16 cellular contexts compared by ENCODE assay signal in genomic region chr3:13483286-13483685, GRCh38.
"Had no signal": no experiment of that assay in that cellular context is flagged by ENCODE, and none has a peak within 500 bp of the region (broad histone marks: within the 10 kb centered on the region; RNA-seq: fewer than 3 reads in every experiment).

No MANE protein-coding gene starts in this region.

- H3K36me3 Mint-ChIP-seq: activated CD4-positive, alpha-beta memory T cell treated with anti-CD3 and anti-CD28 coated beads for 36 hours; natural killer cell treated with Interleukin-12 subunit alpha and Interleukin-12 subunit beta and Interleukin-15 and Interleukin-18, amount 100 ng/mL, for 72 hours had no signal

- H3K9me3 ChIP-seq: vagina had no signal

- H3K27ac Mint-ChIP-seq: activated CD4-positive, alpha-beta memory T cell treated with anti-CD3 and anti-CD28 coated beads for 36 hours; activated T-cell treated with anti-CD3 and anti-CD28 coated beads, Interleukin-2, amount 50 U/mL, for 72 hours; stimulated activated naive CD8-positive, alpha-beta T cell treated with anti-CD3 and anti-CD28 coated beads, Interleukin-15, amount 100 ng/mL, for 72 hours; T-helper 2 cell treated with Interferon-gamma antibody and Interleukin-4, amounts not matched to agents 5 μg/mL and 100 μg/mL, for 36 hours had no signal

- H3K4me3 ChIP-seq: coronary artery, vagina had no signal

- H3K4me3 Mint-ChIP-seq: activated CD4-positive, alpha-beta memory T cell treated with anti-CD3 and anti-CD28 coated beads for 36 hours; activated T-cell treated with anti-CD3 and anti-CD28 coated beads, Interleukin-2, amount 50 U/mL, for 72 hours; natural killer cell treated with Interleukin-12 subunit alpha and Interleukin-12 subunit beta and Interleukin-15 and Interleukin-18, amount 100 ng/mL, for 72 hours; stimulated activated naive CD8-positive, alpha-beta T cell treated with anti-CD3 and anti-CD28 coated beads, Interleukin-15, amount 100 ng/mL, for 72 hours; T-helper 2 cell treated with Interferon-gamma antibody and Interleukin-4, amounts not matched to agents 5 μg/mL and 100 μg/mL, for 36 hours had no signal

- H3K27me3 ChIP-seq: vagina had no signal

- ATAC-seq: activated T-cell treated with anti-CD3 and anti-CD28 coated beads, Interleukin-2, amount 50 U/mL, for 72 hours; left cardiac atrium; natural killer cell treated with Interleukin-12 subunit alpha and Interleukin-12 subunit beta and Interleukin-15 and Interleukin-18, amount 100 ng/mL, for 72 hours; stimulated activated naive CD8-positive, alpha-beta T cell treated with anti-CD3 and anti-CD28 coated beads, Interleukin-15, amount 100 ng/mL, for 72 hours had no signal

- H3K27me3 Mint-ChIP-seq: activated CD4-positive, alpha-beta memory T cell treated with anti-CD3 and anti-CD28 coated beads for 36 hours; natural killer cell treated with Interleukin-12 subunit alpha and Interleukin-12 subunit beta and Interleukin-15 and Interleukin-18, amount 100 ng/mL, for 72 hours; stimulated activated naive CD8-positive, alpha-beta T cell treated with anti-CD3 and anti-CD28 coated beads, Interleukin-15, amount 100 ng/mL, for 72 hours had no signal

- H3K9me3 Mint-ChIP-seq: activated CD4-positive, alpha-beta memory T cell treated with anti-CD3 and anti-CD28 coated beads for 36 hours; activated T-cell treated with anti-CD3 and anti-CD28 coated beads, Interleukin-2, amount 50 U/mL, for 72 hours; natural killer cell treated with Interleukin-12 subunit alpha and Interleukin-12 subunit beta and Interleukin-15 and Interleukin-18, amount 100 ng/mL, for 72 hours; stimulated activated naive CD8-positive, alpha-beta T cell treated with anti-CD3 and anti-CD28 coated beads, Interleukin-15, amount 100 ng/mL, for 72 hours; T-helper 2 cell treated with Interferon-gamma antibody and Interleukin-4, amounts not matched to agents 5 μg/mL and 100 μg/mL, for 36 hours had no signal

- H3K36me3 ChIP-seq: vagina had no signal

- DNase-seq: activated CD4-positive, alpha-beta memory T cell treated with anti-CD3 and anti-CD28 coated beads for 36 hours; activated CD4-positive, alpha-beta T cell treated with anti-CD3 and anti-CD28 coated beads for 1 hour; activated T-cell treated with anti-CD3 and anti-CD28 coated beads, Interleukin-2, amount 50 U/mL, for 72 hours; caudate nucleus; effector CD8-positive, alpha-beta T cell; left cardiac atrium; mammary epithelial cell; occipital lobe; stimulated activated CD4-positive, alpha-beta T cell treated with anti-CD3 and anti-CD28 coated beads, Interleukin-15, amount 100 ng/mL, for 24 hours; stimulated activated CD4-positive, alpha-beta T cell treated with anti-CD3 and anti-CD28 coated beads, Interleukin-4, amount 100 ng/mL, for 24 hours; stimulated activated naive CD8-positive, alpha-beta T cell treated with anti-CD3 and anti-CD28 coated beads, Interleukin-15, amount 100 ng/mL, for 72 hours had no signal

- H3K27ac ChIP-seq: coronary artery, epithelial cell of prostate, vagina had no signal
